In the genomic region with DNA sequence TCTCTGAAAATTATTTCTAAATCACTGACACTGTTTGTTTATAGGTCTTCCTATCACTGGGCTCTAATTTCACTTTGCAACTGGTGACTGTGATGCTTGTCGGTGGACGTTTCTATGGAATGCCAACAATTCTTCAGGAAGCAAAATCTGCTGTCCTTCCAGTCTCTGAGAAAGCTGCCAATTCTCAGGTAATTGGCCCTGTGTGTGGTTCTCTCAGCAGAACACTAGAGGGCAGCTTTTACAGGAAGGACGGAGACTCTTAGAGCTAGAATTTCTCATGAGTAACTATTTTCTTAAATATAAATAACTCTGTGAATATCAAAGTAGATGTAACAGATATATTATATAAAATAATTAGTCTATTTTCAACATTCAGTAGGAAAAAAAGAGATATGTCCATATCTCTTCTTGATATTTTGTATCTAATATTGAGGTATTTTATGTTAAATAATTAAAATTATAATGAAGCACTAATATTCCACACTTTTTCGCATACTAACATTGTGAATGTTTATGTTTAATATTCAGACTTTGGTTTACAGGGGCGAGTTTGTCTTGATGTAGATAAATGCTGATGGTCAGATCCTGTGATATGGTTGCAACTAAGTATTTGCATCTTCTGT, we compare ENCODE assay signal across 9 cellular contexts.
DNase-seq lines count a peak whose midpoint lies in the region; ATAC-seq and TF ChIP-seq lines count a peak whose summit lies in the region.
"Had no signal": no experiment of that assay in that cellular context is flagged by ENCODE, and none has a peak within 500 bp of the region (broad histone marks: within the 10 kb centered on the region; RNA-seq: fewer than 3 reads in every experiment).

No MANE protein-coding gene starts in this region.

- TF ChIP-seq CTCF in heart left ventricle (IDR thresholded peaks at IDR 0.05) (peak; percentile 43 to 74 (median 58)), foreskin keratinocyte (conservative IDR thresholded peaks at IDR 0.05) (peak; percentile 73), spleen (IDR thresholded peaks at IDR 0.05 in 8 of 11, conservative IDR thresholded peaks at IDR 0.05 in 3 of 11) (peak in 9 of 11 experiments; percentile 18 to 71 (median 60))

- peaks cover 4% of the 10 kb centered on the region for H3K27me3 Mint-ChIP-seq in activated CD4-positive, alpha-beta memory T cell treated with anti-CD3 and anti-CD28 coated beads, Interleukin-2, amount 10 ng/mL, durations not matched to agents 7 days and 5 days

- WGBS in heart left ventricle, 4 donors, result 21 to 25% (median 24%) methylated on average over 5 of the region's 5 CpGs
- WGBS in spleen, 5 donors, result 24 to 36% (median 26%) methylated on average over 5 of the region's 5 CpGs

- H3K9ac ChIP-seq in SK-N-MC (ENCODE audit: insufficient read length), result no peak overlapping the region

- no peak overlapping the region for H3K27ac Mint-ChIP-seq in activated CD4-positive, alpha-beta memory T cell treated with anti-CD3 and anti-CD28 coated beads, Interleukin-2, amount 10 ng/mL, durations not matched to agents 7 days and 5 days

- peaks cover 0 to 2% (median 0%) of the 10 kb centered on the region in 12 donors for H3K4me1 ChIP-seq in heart left ventricle
- no peaks in the 10 kb centered on the region for H3K4me1 ChIP-seq in foreskin keratinocyte
- no peaks in the 10 kb centered on the region for H3K4me1 ChIP-seq in spleen

- DNase-seq in heart left ventricle (no peak), Right ventricle myocardium superior (no peak), HT1080 (ENCODE audit: low read depth) (peak; percentile 42), SK-N-MC (ENCODE audit: low read depth, low spot score) (peak; percentile 35), foreskin keratinocyte (peak in 1 of 2 donors; percentile 39), spleen (no peak)
- DNase-seq in activated CD4-positive, alpha-beta memory T cell treated with anti-CD3 and anti-CD28 coated beads, Interleukin-2, amount 10 ng/mL, durations not matched to agents 7 days and 5 days, result no peak

- TF ChIP-seq POLR2A in heart left ventricle (IDR thresholded peaks at IDR 0.05) (no peak), spleen (IDR thresholded peaks at IDR 0.05) (no peak)

- H3K27me3 ChIP-seq in heart left ventricle (no peaks in the 10 kb centered on the region), foreskin keratinocyte (no peaks in the 10 kb centered on the region), spleen (replicated peaks in 1 of 7) (no peaks in the 10 kb centered on the region)

- POLR2A ChIA-PET in activated CD4-positive, alpha-beta memory T cell treated with anti-CD3 and anti-CD28 coated beads, Interleukin-2, amount 10 ng/mL, durations not matched to agents 7 days and 5 days (lab: Charles Lee), result no interaction called here

- intact Hi-C loops in heart left ventricle (cut with DNase I), result no loop called here
- intact Hi-C loops in Right ventricle myocardium superior (cut with DNase I), result no loop called here
- intact Hi-C loops in spleen (cut with DNase I; ENCODE audit: low total_unique reads), result no loop called here

- no peak overlapping the region for H3K4me3 ChIP-seq in heart left ventricle
- no peak overlapping the region for H3K4me3 ChIP-seq in SK-N-MC
- no peak overlapping the region for H3K4me3 ChIP-seq in spleen

- no peak overlapping the region for H3K27ac ChIP-seq in heart left ventricle
- no peak overlapping the region for H3K27ac ChIP-seq in SK-N-MC
- H3K27ac ChIP-seq in foreskin keratinocyte, result no peak overlapping the region
- no peak overlapping the region for H3K27ac ChIP-seq in spleen
- H3K27ac ChIP-seq: HL-60 had no signal

- no peak overlapping the region for H3K4me3 Mint-ChIP-seq in activated CD4-positive, alpha-beta memory T cell treated with anti-CD3 and anti-CD28 coated beads, Interleukin-2, amount 10 ng/mL, durations not matched to agents 7 days and 5 days

- no peaks in the 10 kb centered on the region for H3K4me1 Mint-ChIP-seq in activated CD4-positive, alpha-beta memory T cell treated with anti-CD3 and anti-CD28 coated beads, Interleukin-2, amount 10 ng/mL, durations not matched to agents 7 days and 5 days

- H3K36me3 ChIP-seq in heart left ventricle (no peaks in the 10 kb centered on the region), SK-N-MC (ENCODE audit: insufficient read depth, low read length) (no peaks in the 10 kb centered on the region), spleen (no peaks in the 10 kb centered on the region)

- CTCF ChIA-PET in activated CD4-positive, alpha-beta memory T cell treated with anti-CD3 and anti-CD28 coated beads, Interleukin-2, amount 10 ng/mL, durations not matched to agents 7 days and 5 days (lab: Charles Lee), result interaction anchor here (0.7 to 1.6 kb wide), 7 partner anchors 9 to 617 kb away, joined by 3 to 5 read pairs (median 3); no protein-coding TSS in a partner anchor

- H3K9me3 Mint-ChIP-seq in activated CD4-positive, alpha-beta memory T cell treated with anti-CD3 and anti-CD28 coated beads, Interleukin-2, amount 10 ng/mL, durations not matched to agents 7 days and 5 days, result no peaks in the 10 kb centered on the region

- H3K36me3 Mint-ChIP-seq in activated CD4-positive, alpha-beta memory T cell treated with anti-CD3 and anti-CD28 coated beads, Interleukin-2, amount 10 ng/mL, durations not matched to agents 7 days and 5 days (ENCODE audit: low read depth), result no peaks in the 10 kb centered on the region

- peaks cover 0 to 18% (median 0%) of the 10 kb centered on the region in 12 donors for H3K9me3 ChIP-seq in heart left ventricle
- no peaks in the 10 kb centered on the region for H3K9me3 ChIP-seq in SK-N-MC (ENCODE audit: low read depth, low read length)
- peaks cover 0 to 19% (median 9%) of the 10 kb centered on the region in 8 donors for H3K9me3 ChIP-seq in spleen

- ATAC-seq in heart left ventricle (no peak), Right ventricle myocardium superior (ENCODE audit: poor library complexity) (no peak), GM21423 (IDR thresholded peaks at IDR 0.05; ENCODE audit: unreplicated experiment) (peak; percentile 78), foreskin keratinocyte (peak; percentile 92)

Comparison
In these comparisons a context has a peak if more than half of its experiments do, and no peak if none do; other contexts are left out.
1. ATAC-seq: peak in GM21423 (single experiment) and foreskin keratinocyte (single experiment); none in heart left ventricle (0 of 4) and Right ventricle myocardium superior (single experiment).
2. DNase-seq: peak in HT1080 (single experiment) and SK-N-MC (single experiment); none in heart left ventricle (0 of 5), Right ventricle myocardium superior (single experiment), spleen (single experiment) and activated CD4-positive, alpha-beta memory T cell treated with anti-CD3 and anti-CD28 coated beads, Interleukin-2, amount 10 ng/mL, durations not matched to agents 7 days and 5 days (single experiment).
3. Peak in every context shown above with its lines, with median percentiles within 50 percentile points of each other: CTCF ChIP-seq.